In genomic region chr4:54225671-54226398, GRCh38 we compare ENCODE assay signal across 9 cellular contexts. TPM values are rescaled to one million over a fixed set of nuclear protein-coding genes. Genes with fewer than 3 reads are reported as not detected.
DNase-seq lines count a peak whose midpoint lies in the region; ATAC-seq, FAIRE-seq and TF ChIP-seq lines count a peak whose summit lies in the region.
"Had no signal": no experiment of that assay in that cellular context is flagged by ENCODE, and none has a peak within 500 bp of the region (broad histone marks: within the 10 kb centered on the region; RNA-seq: fewer than 3 reads in every experiment).

No MANE protein-coding gene starts in this region.

- peak overlapping the region; percentile 61 to 74 for H3K4me3 Mint-ChIP-seq in effector memory CD8-positive, alpha-beta T cell

- H3K9me3 ChIP-seq in cardiac muscle cell (ENCODE audit: low read depth) (no peaks in the 10 kb centered on the region), mucosa of rectum (ENCODE audit: control insufficient read depth in 2 of 2, low read length in 2 of 2) (no peaks in the 10 kb centered on the region), vagina (no peaks in the 10 kb centered on the region)

- no peak overlapping the region for H3K27ac Mint-ChIP-seq in effector memory CD8-positive, alpha-beta T cell

- H3K27me3 Mint-ChIP-seq in effector memory CD8-positive, alpha-beta T cell = peaks cover 88 to 96% of the 10 kb centered on the region in 2 donors

- no peaks in the 10 kb centered on the region for H3K27me3 ChIP-seq in cardiac muscle cell
- peaks cover 57 to 69% of the 10 kb centered on the region in 2 donors for H3K27me3 ChIP-seq in mucosa of rectum (ENCODE audit: control insufficient read depth in 2 of 2, insufficient read depth in 2 of 2, low read length in 2 of 2)
- H3K27me3 ChIP-seq in vagina = peaks cover 19% of the 10 kb centered on the region

- intact Hi-C loops in Right ventricle myocardium inferior (cut with DNase I) (loop anchor here (5.0 kb wide), 1 partner anchor 1029 kb away; no protein-coding TSS in a partner anchor), vagina (cut with DNase I) (loop anchor here (10.0 kb wide), 1 partner anchor 1851 kb away; no protein-coding TSS in a partner anchor)

- no peak for FAIRE-seq in urothelium cell line (lab: Jason Lieb, UNC)

- TF ChIP-seq CTCF in cardiac muscle cell (IDR thresholded peaks at IDR 0.05; ENCODE audit: low read depth, low read length) (no peak), vagina (IDR thresholded peaks at IDR 0.05) (no peak)

- peaks cover 4% of the 10 kb centered on the region for H3K36me3 Mint-ChIP-seq in effector memory CD8-positive, alpha-beta T cell (ENCODE audit: insufficient read depth)

- peak overlapping the region in 1 of 2 donors; percentile 34 for H3K9ac ChIP-seq in mucosa of rectum (ENCODE audit: low read depth in 1 of 2, low read length in 2 of 2)

- H3K27ac ChIP-seq in cardiac muscle cell = peak overlapping the region; percentile 24
- peak overlapping the region; percentile 50 to 57 for H3K27ac ChIP-seq in mucosa of rectum (ENCODE audit: low read depth in 2 of 2, low read length in 2 of 2)
- H3K27ac ChIP-seq in vagina = peak overlapping the region; percentile 81

- no peaks in the 10 kb centered on the region for H3K36me3 ChIP-seq in cardiac muscle cell
- H3K36me3 ChIP-seq in mucosa of rectum (ENCODE audit: control insufficient read depth in 2 of 2, insufficient read depth in 2 of 2, low read length in 2 of 2) = no peaks in the 10 kb centered on the region
- no peaks in the 10 kb centered on the region for H3K36me3 ChIP-seq in vagina

- DNase-seq in cardiac muscle cell (ENCODE audit: low read depth in 1 of 2, low spot score in 1 of 2) = peak; percentile 31 to 61
- no peak for DNase-seq in Right ventricle myocardium inferior (ENCODE audit: missing footprints)
- no peak for DNase-seq in effector memory CD8-positive, alpha-beta T cell
- DNase-seq in vagina (ENCODE audit: extremely low spot score in 2 of 2) = no peak
- DNase-seq in urothelium cell line (ENCODE audit: low spot score) = no peak
- no peak for DNase-seq in DMS 273 treated with DMSO at 0.1 percent for 48 hours (lab: John Stamatoyannopoulos, UW)
- no peak for DNase-seq in hepatic stellate cell (ENCODE audit: low spot score)

- H3K4me1 ChIP-seq in cardiac muscle cell (ENCODE audit: low read depth) (peaks cover 20% of the 10 kb centered on the region), mucosa of rectum (ENCODE audit: control insufficient read depth in 2 of 2, insufficient read depth in 2 of 2, low read length in 2 of 2) (peaks cover 15 to 22% of the 10 kb centered on the region in 2 donors), vagina (peaks cover 42% of the 10 kb centered on the region)

- H3K4me1 Mint-ChIP-seq in effector memory CD8-positive, alpha-beta T cell (ENCODE audit: low read depth in 2 of 2) = peaks cover 13 to 21% of the 10 kb centered on the region in 2 donors

- H3K9me3 Mint-ChIP-seq in effector memory CD8-positive, alpha-beta T cell = no peaks in the 10 kb centered on the region

- peak overlapping the region; percentile 64 for H3K4me3 ChIP-seq in cardiac muscle cell
- H3K4me3 ChIP-seq in mucosa of rectum (ENCODE audit: low read length in 2 of 2) = peak overlapping the region; percentile 40 to 61
- peak overlapping the region; percentile 37 to 65 for H3K4me3 ChIP-seq in vagina

- no peak for TF ChIP-seq POLR2A in vagina (IDR thresholded peaks at IDR 0.05)

- ATAC-seq in Right ventricle myocardium inferior = no peak
- ATAC-seq in effector memory CD8-positive, alpha-beta T cell (replicated peaks) = no peak
- ATAC-seq: Panc1 had no signal

RNA-seq across cellular contexts. Expression of gene PDGFRA, which starts 3.3 kb away (rescaled TPM):
- total RNA-seq in cardiac muscle cell (51.3 and 60.9 TPM in 2 replicates), Right ventricle myocardium inferior (38.5 TPM), vagina (141 TPM)
- polyA plus RNA-seq in cardiac muscle cell = 32.1 and 39.4 TPM in 2 replicates

Comparison
In these comparisons a context has a peak if more than half of its experiments do, and no peak if none do; other contexts are left out.
1. DNase-seq: peak in cardiac muscle cell (2 of 2); none in Right ventricle myocardium inferior (single experiment), effector memory CD8-positive, alpha-beta T cell (0 of 3), vagina (0 of 2), urothelium cell line (single experiment), DMS 273 treated with DMSO at 0.1 percent for 48 hours (single experiment) and hepatic stellate cell (single experiment).
2. H3K27ac ChIP-seq: peak in every context shown above with its lines; median percentile 81 in vagina; 54 in mucosa of rectum; 24 in cardiac muscle cell.
3. Peak in every context shown above with its lines, with median percentiles within 50 percentile points of each other: H3K4me3 ChIP-seq.